In the genomic region with DNA sequence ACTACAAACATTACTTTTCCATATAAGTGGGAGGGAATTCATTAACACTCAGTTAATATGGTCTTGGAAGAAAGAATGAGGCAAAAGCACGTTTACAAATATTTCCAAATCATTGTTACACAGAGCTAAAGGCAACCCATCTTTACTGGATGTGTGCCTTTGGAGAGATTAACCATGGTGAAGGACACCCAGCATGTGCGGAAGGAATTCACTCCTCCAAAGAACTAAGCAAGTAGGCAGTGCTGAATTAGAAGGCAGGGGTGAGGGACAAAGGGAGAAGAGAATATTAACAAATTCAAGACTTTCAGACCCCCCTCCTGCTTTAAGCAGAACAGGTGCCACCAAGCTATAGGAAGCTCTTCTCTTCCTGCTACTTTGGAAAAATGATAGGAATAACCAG, we compare ENCODE assay signal across 23 cellular contexts. TPM values are rescaled to one million over a fixed set of nuclear protein-coding genes. Genes with fewer than 3 reads are reported as not detected.
"Had no signal": no experiment of that assay in that cellular context is flagged by ENCODE, and none has a peak within 500 bp of the region (broad histone marks: within the 10 kb centered on the region; RNA-seq: fewer than 3 reads in every experiment).

No MANE protein-coding gene starts in this region.

- H3K4me1 ChIP-seq: SJSA1 had no signal

- ATAC-seq: activated T-cell treated with anti-CD3 and anti-CD28 coated beads, Interleukin-2, amount 50 U/mL, for 4 hours; PC-3 had no signal

- DNase-seq: activated CD4-positive, alpha-beta T cell treated with anti-CD3 and anti-CD28 coated beads, Interleukin-2, amount 10 ng/mL, durations not matched to agents 24 days and 14 days; activated CD4-positive, alpha-beta T cell treated with anti-CD3 and anti-CD28 coated beads, Interleukin-2, amount 50 U/mL, for 48 hours; activated CD4-positive, CD25-positive, alpha-beta regulatory T cell treated with anti-CD3 and anti-CD28 coated beads, Interleukin-2, amount 50 U/mL, for 72 hours; activated CD8-positive, alpha-beta memory T cell treated with anti-CD3 and anti-CD28 coated beads for 24 hours; activated effector memory CD4-positive, alpha-beta T cell treated with anti-CD3 and anti-CD28 coated beads, Interleukin-2, amount 50 U/mL, for 16 hours; activated naive CD4-positive, alpha-beta T cell treated with Interleukin-2 at 50 U/mL for 16 hours; activated T-cell treated with anti-CD3 and anti-CD28 coated beads, Interleukin-2, amount 50 U/mL, for 4 hours; amygdala; KBM-7; MV-4-11; NCI-H1092 treated with DMSO at 0.1 percent for 48 hours; NCI-H1417 treated with DMSO at 0.1 percent for 48 hours; NCI-H1694 treated with DMSO at 0.1 percent for 48 hours; NCI-H2081; NCI-H510A treated with DMSO at 0.1 percent for 48 hours; PC-3; SHP77 had no signal

- H3K4me3 Mint-ChIP-seq: activated CD4-positive, alpha-beta T cell treated with anti-CD3 and anti-CD28 coated beads, Interleukin-2, amount 10 ng/mL, durations not matched to agents 24 days and 14 days; activated naive CD8-positive, alpha-beta T cell; activated T-cell treated with anti-CD3 and anti-CD28 coated beads, Interleukin-2, amount 50 U/mL, for 4 hours; T-helper 1 cell treated with Interleukin-12 subunit alpha and Interleukin-12 subunit beta and Interleukin-4 antibody, amounts not matched to agents 30 μg/mL and 1 μg/mL, for 36 hours had no signal

- H3K4me1 Mint-ChIP-seq: activated CD4-positive, alpha-beta T cell treated with anti-CD3 and anti-CD28 coated beads, Interleukin-2, amount 10 ng/mL, durations not matched to agents 24 days and 14 days had no signal

- H3K27ac ChIP-seq: SJSA1 had no signal

- FAIRE-seq: RCC 7860 had no signal

- H3K36me3 Mint-ChIP-seq: activated naive CD8-positive, alpha-beta T cell had no signal

- H3K27ac Mint-ChIP-seq: activated CD4-positive, alpha-beta T cell treated with anti-CD3 and anti-CD28 coated beads, Interleukin-2, amount 10 ng/mL, durations not matched to agents 24 days and 14 days; activated naive CD8-positive, alpha-beta T cell; T-helper 1 cell treated with Interleukin-12 subunit alpha and Interleukin-12 subunit beta and Interleukin-4 antibody, amounts not matched to agents 30 μg/mL and 1 μg/mL, for 36 hours had no signal

- H3K9me3 ChIP-seq: SJSA1 had no signal

- H3K27me3 ChIP-seq: SJSA1 had no signal

- H3K27me3 Mint-ChIP-seq: activated CD4-positive, alpha-beta T cell treated with anti-CD3 and anti-CD28 coated beads, Interleukin-2, amount 10 ng/mL, durations not matched to agents 24 days and 14 days; activated naive CD8-positive, alpha-beta T cell had no signal

- H3K36me3 ChIP-seq: SJSA1 had no signal

- H3K9me3 Mint-ChIP-seq: activated CD4-positive, alpha-beta T cell treated with anti-CD3 and anti-CD28 coated beads, Interleukin-2, amount 10 ng/mL, durations not matched to agents 24 days and 14 days; activated T-cell treated with anti-CD3 and anti-CD28 coated beads, Interleukin-2, amount 50 U/mL, for 4 hours; T-helper 1 cell treated with Interleukin-12 subunit alpha and Interleukin-12 subunit beta and Interleukin-4 antibody, amounts not matched to agents 30 μg/mL and 1 μg/mL, for 36 hours had no signal

- H3K4me3 ChIP-seq: SJSA1 had no signal

RNA-seq across cellular contexts. Expression of gene ARPP21, which starts 10.1 kb away (rescaled TPM):
- total RNA-seq: activated CD4-positive, alpha-beta T cell treated with anti-CD3 and anti-CD28 coated beads, Interleukin-2, amount 10 ng/mL, durations not matched to agents 24 days and 14 days; activated T-cell treated with anti-CD3 and anti-CD28 coated beads, Interleukin-2, amount 50 U/mL, for 4 hours; cardiac septum; MCF 10A; PC-3; SJSA1 had no signal
